In the genomic region with DNA sequence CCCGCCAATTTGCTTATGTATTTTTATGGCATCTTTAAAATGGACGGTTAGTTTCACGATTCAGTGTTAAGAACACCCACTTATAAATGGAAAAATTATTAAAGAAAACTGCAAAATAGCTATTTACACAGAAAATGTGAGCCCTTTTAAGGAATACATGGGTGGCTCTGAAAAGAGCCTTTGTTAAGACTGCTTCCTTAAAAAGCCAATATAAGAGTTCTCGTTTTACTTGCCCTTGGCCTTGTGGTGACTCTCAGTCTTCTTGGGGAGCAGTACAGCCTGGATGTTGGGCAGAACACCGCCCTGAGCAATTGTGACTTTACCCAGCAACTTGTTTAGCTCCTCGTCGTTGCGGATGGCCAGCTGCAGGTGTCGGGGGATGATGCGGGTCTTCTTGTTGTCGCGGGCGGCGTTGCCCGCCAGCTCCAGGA, we compare ENCODE assay signal across 8 cellular contexts.
DNase-seq lines count a peak whose midpoint lies in the region; ATAC-seq and TF ChIP-seq lines count a peak whose summit lies in the region.

No MANE protein-coding gene starts in this region.

- ATAC-seq in GM19463 (IDR thresholded peaks at IDR 0.05; ENCODE audit: unreplicated experiment) (peak; percentile 4), left colon (peak; percentile 13), HG03565 (IDR thresholded peaks at IDR 0.05; ENCODE audit: unreplicated experiment) (no peak)

- intact Hi-C loops in left colon (cut with DNase I, micrococcal nuclease) (loop anchor here in 1 of 2 donors (10.0 kb wide), 1 partner anchor 74 kb away; a partner anchor contains a TSS), testis (cut with DNase I; ENCODE audit: low total_unique reads) (no loop called here)

- H3K27me3 ChIP-seq in BJ (ENCODE audit: control insufficient read depth, insufficient read depth, low read length) = no peaks in the 10 kb centered on the region
- no peaks in the 10 kb centered on the region for H3K27me3 ChIP-seq in Loucy (ENCODE audit: insufficient read depth, low read length, poor library complexity, severe bottlenecking)
- no peaks in the 10 kb centered on the region for H3K27me3 ChIP-seq in testis

- H4K20me1 ChIP-seq in Loucy (ENCODE audit: insufficient read depth, low read length, poor library complexity, severe bottlenecking) = peaks cover 12% of the 10 kb centered on the region

- POLR2A ChIA-PET in BJ (lab: Charles Lee) = interaction anchor here (0.6 to 5.8 kb wide), 22 partner anchors 10 to 1692 kb away, joined by 3 to 83 read pairs (median 7); a partner anchor contains a TSS

- H3K4me2 ChIP-seq in Loucy (ENCODE audit: low read depth, low read length, poor library complexity, severe bottlenecking) = peak overlapping the region; percentile 84

- H3K36me3 ChIP-seq in BJ (ENCODE audit: control insufficient read depth, insufficient read depth, low read length) = no peaks in the 10 kb centered on the region
- no peaks in the 10 kb centered on the region for H3K36me3 ChIP-seq in Loucy (ENCODE audit: insufficient read depth, low read length)
- H3K36me3 ChIP-seq in testis (ENCODE audit: low read depth, missing control alignments) = no peaks in the 10 kb centered on the region

- CTCF ChIA-PET in BJ (lab: Yijun Ruan, JAX) = interaction anchor here (0.6 to 2.2 kb wide), 5 partner anchors 10 to 397 kb away, joined by 3 to 6 read pairs (median 4); a partner anchor contains a TSS

- DNase-seq in BJ (ENCODE audit: low read depth) (no peak), astrocyte of the spinal cord (ENCODE audit: low read depth, low spot score) (peak; percentile 66), left colon (peak in 1 of 2 donors; percentile 68), testis (no peak), anterior cingulate cortex (lab: John Stamatoyannopoulos, UW) (no peak)

- H3K9me2 ChIP-seq in Loucy (replicated peaks; ENCODE audit: low read depth, low read length) = no peaks in the 10 kb centered on the region

- peak overlapping the region; percentile 98 for H3K9ac ChIP-seq in Loucy (ENCODE audit: low read depth, low read length, poor library complexity, severe bottlenecking)

- TF ChIP-seq CTCF in BJ (IDR thresholded peaks at IDR 0.05; ENCODE audit: insufficient read depth, low read depth, low read length) (no peak), Loucy (conservative IDR thresholded peaks at IDR 0.05; ENCODE audit: low read length) (no peak), astrocyte of the spinal cord (IDR thresholded peaks at IDR 0.05; ENCODE audit: low read depth, low read length) (no peak), testis (IDR thresholded peaks at IDR 0.05) (no peak)

- no peak for TF ChIP-seq POLR2A in testis (IDR thresholded peaks at IDR 0.05)

- H3K4me1 ChIP-seq in Loucy (ENCODE audit: insufficient read depth, low read length, poor library complexity, severe bottlenecking) = peaks cover 42% of the 10 kb centered on the region
- no peaks in the 10 kb centered on the region for H3K4me1 ChIP-seq in testis

- in situ Hi-C loops in astrocyte of the spinal cord (cut with HindIII; ENCODE audit: low sequenced_read_pairs) = no loop called here

- 1 to 7% methylated on average over 5 to 15 of the region's 15 CpGs for WGBS in testis, 2 donors

- peak overlapping the region; percentile 73 to 83 for H3K27ac ChIP-seq in testis

- H3K9me3 ChIP-seq in Loucy (ENCODE audit: insufficient read depth, low read depth, low read length) (no peaks in the 10 kb centered on the region), testis (no peaks in the 10 kb centered on the region)

- no peak overlapping the region for H2AFZ ChIP-seq in Loucy (ENCODE audit: low read length)

- H3K79me2 ChIP-seq in Loucy (ENCODE audit: insufficient read depth, low read length) = peaks cover 20% of the 10 kb centered on the region

- H3F3A ChIP-seq in Loucy (ENCODE audit: low read depth) = peaks cover 14% of the 10 kb centered on the region

- peak overlapping the region; percentile 82 for H3K4me3 ChIP-seq in BJ (ENCODE audit: low read depth, low read length)
- peak overlapping the region; percentile 89 for H3K4me3 ChIP-seq in Loucy (ENCODE audit: low read length, poor library complexity, severe bottlenecking)
- peak overlapping the region; percentile 66 for H3K4me3 ChIP-seq in astrocyte of the spinal cord (ENCODE audit: low read depth, low read length)
- H3K4me3 ChIP-seq in testis = peak overlapping the region; percentile 52 to 78
